In genomic region chrX:9436812-9437211, GRCh38 we compare ENCODE assay signal across 9 cellular contexts.
"Had no signal": no experiment of that assay in that cellular context is flagged by ENCODE, and none has a peak within 500 bp of the region (broad histone marks: within the 10 kb centered on the region; RNA-seq: fewer than 3 reads in every experiment).

No MANE protein-coding gene starts in this region.

- H2AFZ ChIP-seq: GM23338 had no signal

- H3K27ac Mint-ChIP-seq: GM23338, H9 had no signal

- H3K27ac ChIP-seq: KMS-11 had no signal

- H3K9ac ChIP-seq: KMS-11 had no signal

- ATAC-seq: GM23338 had no signal

- FAIRE-seq: H1, H54, HTR-8/SVneo had no signal

- H3K4me3 Mint-ChIP-seq: GM23338, H9 had no signal

- DNase-seq: H9, HCEC 1CT, IMR-90, KBM-7 had no signal

- H3K4me2 ChIP-seq: GM23338, KMS-11 had no signal

- H3K4me3 ChIP-seq: GM23338 had no signal

- H3K9me3 Mint-ChIP-seq: GM23338 had no signal
